ENCODE assay signal across 39 cellular contexts in genomic region chr2:102674836-102675235, GRCh38. TPM values are rescaled to one million over a fixed set of nuclear protein-coding genes. Genes with fewer than 3 reads are reported as not detected.
"Had no signal": no experiment of that assay in that cellular context is flagged by ENCODE, and none has a peak within 500 bp of the region (broad histone marks: within the 10 kb centered on the region; RNA-seq: fewer than 3 reads in every experiment).

No MANE protein-coding gene starts in this region.

- ATAC-seq: activated CD4-positive, alpha-beta T cell treated with anti-CD3 and anti-CD28 coated beads for 36 hours; activated CD8-positive, alpha-beta memory T cell treated with anti-CD3 and anti-CD28 coated beads, Interleukin-2, amount 10 ng/mL, durations not matched to agents 7 days and 5 days; activated CD8-positive, alpha-beta T cell treated with anti-CD3 and anti-CD28 coated beads, Interleukin-2, amount 10 ng/mL, durations not matched to agents 7 days and 5 days; activated naive CD8-positive, alpha-beta T cell treated with anti-CD3 and anti-CD28 coated beads, Interleukin-2, amount 50 U/mL, for 24 hours; body of pancreas; gastroesophageal sphincter; heart right ventricle; T-helper 17 cell had no signal

- FAIRE-seq: colon, endometrium, endothelial cell of umbilical vein had no signal

- H3K27me3 ChIP-seq: adrenal gland, body of pancreas, esophagus squamous epithelium, heart right ventricle had no signal

- H3K9me3 ChIP-seq: adrenal gland, body of pancreas, esophagus squamous epithelium, gastroesophageal sphincter, heart right ventricle had no signal

- H3K4me3 ChIP-seq: adrenal gland, body of pancreas, esophagus squamous epithelium, gastroesophageal sphincter, heart right ventricle had no signal

- H3K36me3 ChIP-seq: adrenal gland, esophagus squamous epithelium, gastroesophageal sphincter, heart right ventricle, WERI-Rb-1 had no signal

- H3K27ac ChIP-seq: adrenal gland, body of pancreas, epithelial cell of prostate, esophagus squamous epithelium, gastroesophageal sphincter, heart right ventricle, WERI-Rb-1 had no signal

- H3K4me1 ChIP-seq: adrenal gland, body of pancreas, esophagus squamous epithelium, gastroesophageal sphincter, heart right ventricle had no signal

- DNase-seq: activated CD4-positive, alpha-beta memory T cell treated with anti-CD3 and anti-CD28 coated beads for 36 hours; activated CD4-positive, alpha-beta T cell treated with anti-CD3 and anti-CD28 coated beads for 36 hours; activated CD4-positive, alpha-beta T cell treated with anti-CD3 and anti-CD28 coated beads, Interleukin-2, amount 10 ng/mL, durations not matched to agents 24 days and 14 days; activated CD4-positive, CD25-positive, alpha-beta regulatory T cell; activated CD4-positive, CD25-positive, alpha-beta regulatory T cell treated with anti-CD3 and anti-CD28 coated beads, Interleukin-2, amount 50 U/mL, for 72 hours; activated CD8-positive, alpha-beta memory T cell treated with anti-CD3 and anti-CD28 coated beads, Interleukin-2, amount 10 ng/mL, durations not matched to agents 7 days and 5 days; activated CD8-positive, alpha-beta memory T cell treated with anti-CD3 and anti-CD28 coated beads, Interleukin-2, amount 50 U/mL, for 4 hours; activated CD8-positive, alpha-beta T cell treated with anti-CD3 and anti-CD28 coated beads, Interleukin-2, amount 10 ng/mL, durations not matched to agents 7 days and 5 days; activated effector memory CD4-positive, alpha-beta T cell treated with anti-CD3 and anti-CD28 coated beads, Interleukin-2, amount 50 U/mL, for 16 hours; activated naive CD4-positive, alpha-beta T cell treated with anti-CD3 and anti-CD28 coated beads for 36 hours; activated naive CD8-positive, alpha-beta T cell treated with anti-CD3 and anti-CD28 coated beads for 36 hours; activated naive CD8-positive, alpha-beta T cell treated with anti-CD3 and anti-CD28 coated beads, Interleukin-2, amount 50 U/mL, for 24 hours; activated T-cell treated with anti-CD3 and anti-CD28 coated beads, Interleukin-2, amount 50 U/mL, for 1 hour; activated T-cell treated with anti-CD3 and anti-CD28 coated beads, Interleukin-2, amount 50 U/mL, for 48 hours; adrenal gland; amygdala; aorta; body of pancreas; caudate nucleus; cortex of kidney; dermis blood vessel endothelial cell; effector CD8-positive, alpha-beta T cell; esophagus squamous epithelium; foreskin melanocyte; heart right ventricle; T-helper 17 cell; T1000; WERI-Rb-1 had no signal

RNA-seq across cellular contexts. Expression of gene SLC9A2, which starts 55.5 kb away (rescaled TPM):
- total RNA-seq: activated CD4-positive, alpha-beta memory T cell treated with anti-CD3 and anti-CD28 coated beads for 36 hours; activated CD4-positive, alpha-beta T cell treated with anti-CD3 and anti-CD28 coated beads, Interleukin-2, amount 10 ng/mL, durations not matched to agents 24 days and 14 days; activated CD8-positive, alpha-beta memory T cell treated with anti-CD3 and anti-CD28 coated beads for 36 hours; activated CD8-positive, alpha-beta memory T cell treated with anti-CD3 and anti-CD28 coated beads, Interleukin-2, amount 10 ng/mL, durations not matched to agents 7 days and 5 days; activated CD8-positive, alpha-beta T cell treated with anti-CD3 and anti-CD28 coated beads, Interleukin-2, amount 10 ng/mL, durations not matched to agents 7 days and 5 days; activated T-helper 1 cell treated with anti-CD3 and anti-CD28 coated beads, Interleukin-12 subunit alpha, Interleukin-12 subunit beta, Interleukin-2, Interleukin-4 antibody, amounts not matched to agents 30 ng/mL and 10 ng/mL and 1 ng/mL, durations not matched to agents 14 hours and 24 hours and 36 hours; activated T-helper 2 cell treated with anti-CD3 and anti-CD28 coated beads, Interferon-gamma antibody, Interleukin-2, Interleukin-4, amounts not matched to agents 10 μg/mL and 5 μg/mL and 100 μg/mL, durations not matched to agents 14 hours and 24 hours and 36 hours; aorta; chondrocyte; dermis blood vessel endothelial cell; endothelial cell of umbilical vein; fibroblast of lung; fibroblast of villous mesenchyme; T-helper 17 cell had no signal
- polyA plus RNA-seq: fibroblast of lung had no signal
